ENCODE assay signal across 8 cellular contexts in genomic region chr5:37111426-37112382, GRCh38.
DNase-seq lines count a peak whose midpoint lies in the region; ATAC-seq and TF ChIP-seq lines count a peak whose summit lies in the region.

No MANE protein-coding gene starts in this region.

- BruUV-seq in A673 (replicated peaks; lab: Mats Ljungman, UMichigan), result no TSS peak
- BruUV-seq in OCI-LY7 (replicated peaks; lab: Mats Ljungman, UMichigan), result no TSS peak

- no peaks in the 10 kb centered on the region for H3K79me2 ChIP-seq in OCI-LY7 (ENCODE audit: insufficient read depth, low read depth, low read length)

- intact Hi-C loops in A673 (cut with micrococcal nuclease; ENCODE audit: unreplicated experiment), result no loop called here
- intact Hi-C loops in OCI-LY7 (cut with micrococcal nuclease; ENCODE audit: unreplicated experiment), result no loop called here

- H3K4me2 ChIP-seq in OCI-LY7 (ENCODE audit: low read length), result no peak overlapping the region

- H3K9me3 ChIP-seq in A673 (ENCODE audit: low read depth, low read length, poor library complexity, severe bottlenecking), result no peaks in the 10 kb centered on the region
- no peaks in the 10 kb centered on the region for H3K9me3 ChIP-seq in OCI-LY7 (ENCODE audit: low read length)

- POLR2A ChIA-PET in A673 (lab: Charles Lee; ENCODE audit: low non-redundant PET), result no interaction called here
- POLR2A ChIA-PET in OCI-LY7 (lab: Charles Lee), result no interaction called here

- no peaks in the 10 kb centered on the region for H3K4me1 ChIP-seq in A673 (ENCODE audit: insufficient read depth, low read length, poor library complexity, severe bottlenecking)
- H3K4me1 ChIP-seq in OCI-LY7 (ENCODE audit: insufficient read depth, low read length, poor library complexity, severe bottlenecking), result no peaks in the 10 kb centered on the region

- peak; percentile 5 for DNase-seq in A673 (ENCODE audit: low spot score)
- peak; percentile 38 for DNase-seq in SKM-1 treated with dmso at 0.1 percent for 144 hours (lab: John Stamatoyannopoulos, UW; ENCODE audit: unreplicated experiment)
- no peak for DNase-seq in AG08395 (ENCODE audit: low spot score)
- no peak for DNase-seq in OCI-LY7 (ENCODE audit: low spot score)
- no peak for DNase-seq in hepatic stellate cell (ENCODE audit: low spot score)
- no peak for DNase-seq in DMS153 treated with DMSO at 0.1 percent for 48 hours (lab: John Stamatoyannopoulos, UW; ENCODE audit: unreplicated experiment)

- H3K36me3 ChIP-seq in A673 (ENCODE audit: insufficient read depth, low read length, poor library complexity, severe bottlenecking) (no peaks in the 10 kb centered on the region), OCI-LY7 (ENCODE audit: insufficient read depth, low read length) (no peaks in the 10 kb centered on the region)

- H3K27ac ChIP-seq in A673 (ENCODE audit: low read depth, low read length, poor library complexity, severe bottlenecking) (no peak overlapping the region), OCI-LY7 (ENCODE audit: low read depth, low read length, poor library complexity, severe bottlenecking) (no peak overlapping the region)

- no peak overlapping the region for H3K4me3 ChIP-seq in A673 (ENCODE audit: low read depth, low read length, poor library complexity, severe bottlenecking)
- H3K4me3 ChIP-seq in OCI-LY7 (ENCODE audit: low read depth, low read length, poor library complexity, severe bottlenecking), result no peak overlapping the region

- H2AFZ ChIP-seq in OCI-LY7 (ENCODE audit: low read length), result no peak overlapping the region

- ATAC-seq in GM18873 (IDR thresholded peaks at IDR 0.05; ENCODE audit: low FRiP score, unreplicated experiment) (peak; percentile 92), HG03025 (IDR thresholded peaks at IDR 0.05; ENCODE audit: low FRiP score, unreplicated experiment) (peak; percentile 86)

- H4K20me1 ChIP-seq in OCI-LY7 (ENCODE audit: insufficient read depth, low read length), result no peaks in the 10 kb centered on the region

- CTCF ChIA-PET in A673 (lab: Charles Lee), result no interaction called here
- CTCF ChIA-PET in OCI-LY7 (lab: Charles Lee; ENCODE audit: unreplicated experiment), result no interaction called here

- H3K9me2 ChIP-seq in OCI-LY7 (ENCODE audit: insufficient read depth, low read length), result no peaks in the 10 kb centered on the region

- no peaks in the 10 kb centered on the region for H3K27me3 ChIP-seq in A673 (replicated peaks; ENCODE audit: insufficient read depth, low read depth, low read length, poor library complexity)

- no peak for TF ChIP-seq CTCF in A673 (conservative IDR thresholded peaks at IDR 0.05; ENCODE audit: low read depth, low read length)
- no peak for TF ChIP-seq CTCF in OCI-LY7 (conservative IDR thresholded peaks at IDR 0.05; ENCODE audit: low read length)

Comparison
In these comparisons a context has a peak if more than half of its experiments do, and no peak if none do; other contexts are left out.
1. DNase-seq: peak in A673 (single experiment) and SKM-1 treated with dmso at 0.1 percent for 144 hours (single experiment); none in AG08395 (single experiment), OCI-LY7 (single experiment), hepatic stellate cell (single experiment) and DMS153 treated with DMSO at 0.1 percent for 48 hours (single experiment).